In the genomic region with DNA sequence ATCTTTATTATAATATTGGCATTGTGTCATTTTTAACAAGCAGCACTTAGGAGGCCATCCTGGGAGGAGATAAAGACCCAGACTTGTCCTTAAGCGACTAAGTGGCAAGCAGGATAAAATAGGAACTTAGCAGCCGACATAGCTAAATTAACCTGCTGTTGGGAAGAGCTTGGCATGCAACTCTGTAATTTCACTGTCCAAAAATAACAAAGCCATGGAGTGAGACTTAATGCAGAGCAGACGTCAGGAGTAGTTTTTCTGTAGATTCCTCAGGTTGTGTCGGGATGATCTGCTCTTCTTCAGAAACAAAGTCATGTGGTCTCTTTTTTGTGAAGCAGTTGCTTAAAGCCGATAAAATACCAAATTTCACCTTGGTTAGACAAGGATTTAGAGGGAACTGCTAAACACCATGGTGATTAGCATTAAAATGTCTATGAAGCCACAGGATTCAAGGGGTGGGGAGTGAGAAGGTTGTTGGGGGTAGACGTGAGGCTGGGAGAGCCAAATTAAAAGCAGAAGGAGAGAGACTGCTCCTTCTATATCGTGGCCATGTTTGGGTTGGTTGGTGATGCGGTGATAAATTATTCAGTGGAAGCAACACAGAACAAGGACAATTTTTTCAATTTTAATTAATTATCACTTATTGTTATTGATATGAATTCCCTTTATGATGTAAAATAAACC, we compare ENCODE assay signal across 10 cellular contexts.
DNase-seq lines count a peak whose midpoint lies in the region; ATAC-seq and TF ChIP-seq lines count a peak whose summit lies in the region.
"Had no signal": no experiment of that assay in that cellular context is flagged by ENCODE, and none has a peak within 500 bp of the region (broad histone marks: within the 10 kb centered on the region; RNA-seq: fewer than 3 reads in every experiment).

No MANE protein-coding gene starts in this region.

- no peak overlapping the region for H3K4me3 ChIP-seq in A673 (ENCODE audit: low read depth, low read length, poor library complexity, severe bottlenecking)
- no peak overlapping the region for H3K4me3 ChIP-seq in astrocyte of the spinal cord (ENCODE audit: low read depth, low read length)
- H3K4me3 ChIP-seq in iPS-20b (ENCODE audit: low read length): peak overlapping the region; percentile 7; the same call in 1 of the 2 replicates
- H3K4me3 ChIP-seq in gastrocnemius medialis: no peak overlapping the region
- H3K4me3 ChIP-seq: esophagus squamous epithelium had no signal

- no peaks in the 10 kb centered on the region for H3K9me3 Mint-ChIP-seq in activated CD8-positive, alpha-beta T cell treated with anti-CD3 and anti-CD28 coated beads, Interleukin-2, amount 10 ng/mL, durations not matched to agents 7 days and 5 days (ENCODE audit: insufficient read depth)

- TF ChIP-seq POLR2A in gastrocnemius medialis (IDR thresholded peaks at IDR 0.05): no peak

- BruUV-seq in A673 (replicated peaks; lab: Mats Ljungman, UMichigan): no TSS peak

- H3K27ac Mint-ChIP-seq in activated CD8-positive, alpha-beta T cell treated with anti-CD3 and anti-CD28 coated beads, Interleukin-2, amount 10 ng/mL, durations not matched to agents 7 days and 5 days: no peak overlapping the region

- H3K4me3 Mint-ChIP-seq in activated CD8-positive, alpha-beta T cell treated with anti-CD3 and anti-CD28 coated beads, Interleukin-2, amount 10 ng/mL, durations not matched to agents 7 days and 5 days: no peak overlapping the region

- H3K27me3 ChIP-seq in A673 (replicated peaks; ENCODE audit: insufficient read depth, low read depth, low read length, poor library complexity): no peaks in the 10 kb centered on the region
- no peaks in the 10 kb centered on the region for H3K27me3 ChIP-seq in iPS-20b (ENCODE audit: insufficient read depth, low read length)
- no peaks in the 10 kb centered on the region for H3K27me3 ChIP-seq in gastrocnemius medialis
- H3K27me3 ChIP-seq: esophagus squamous epithelium had no signal

- no peaks in the 10 kb centered on the region for H3K4me1 Mint-ChIP-seq in activated CD8-positive, alpha-beta T cell treated with anti-CD3 and anti-CD28 coated beads, Interleukin-2, amount 10 ng/mL, durations not matched to agents 7 days and 5 days (ENCODE audit: low read depth)

- no peaks in the 10 kb centered on the region for H3K36me3 Mint-ChIP-seq in activated CD8-positive, alpha-beta T cell treated with anti-CD3 and anti-CD28 coated beads, Interleukin-2, amount 10 ng/mL, durations not matched to agents 7 days and 5 days (ENCODE audit: low read depth)

- peak overlapping the region; percentile 3 for H3K27ac ChIP-seq in A673 (ENCODE audit: low read depth, low read length, poor library complexity, severe bottlenecking)
- H3K27ac ChIP-seq in iPS-20b (ENCODE audit: low read length): peak overlapping the region; percentile 41
- H3K27ac ChIP-seq in gastrocnemius medialis: no peak overlapping the region

- CTCF ChIA-PET in A673 (lab: Charles Lee): no interaction called here
- CTCF ChIA-PET in activated CD8-positive, alpha-beta T cell treated with anti-CD3 and anti-CD28 coated beads, Interleukin-2, amount 10 ng/mL, durations not matched to agents 7 days and 5 days (lab: Charles Lee): no interaction called here

- H3K9ac ChIP-seq in iPS-20b (ENCODE audit: low read depth, low read length): peak overlapping the region; percentile 19; the same call in 1 of the 2 replicates

- H3K4me1 ChIP-seq in A673 (ENCODE audit: insufficient read depth, low read length, poor library complexity, severe bottlenecking): peaks cover 56% of the 10 kb centered on the region
- H3K4me1 ChIP-seq in iPS-20b (ENCODE audit: insufficient read depth, low read length): peaks cover 48% of the 10 kb centered on the region
- peaks cover 24 to 27% of the 10 kb centered on the region in 2 donors for H3K4me1 ChIP-seq in gastrocnemius medialis

- H3K36me3 ChIP-seq in A673 (ENCODE audit: insufficient read depth, low read length, poor library complexity, severe bottlenecking): no peaks in the 10 kb centered on the region
- no peaks in the 10 kb centered on the region for H3K36me3 ChIP-seq in iPS-20b (ENCODE audit: insufficient read depth, low read depth, low read length)
- H3K36me3 ChIP-seq in gastrocnemius medialis: no peaks in the 10 kb centered on the region
- H3K36me3 ChIP-seq: esophagus squamous epithelium had no signal

- intact Hi-C loops in A673 (cut with micrococcal nuclease; ENCODE audit: unreplicated experiment): loop anchor here (5.0 kb wide), 1 partner anchor 57 kb away; no protein-coding TSS in a partner anchor
- intact Hi-C loops in gastrocnemius medialis (cut with DNase I; ENCODE audit: low total_unique reads): no loop called here

- H3K27me3 Mint-ChIP-seq in activated CD8-positive, alpha-beta T cell treated with anti-CD3 and anti-CD28 coated beads, Interleukin-2, amount 10 ng/mL, durations not matched to agents 7 days and 5 days (ENCODE audit: low read depth): no peaks in the 10 kb centered on the region

- TF ChIP-seq CTCF in A673 (conservative IDR thresholded peaks at IDR 0.05; ENCODE audit: low read depth, low read length) (no peak), astrocyte of the spinal cord (IDR thresholded peaks at IDR 0.05; ENCODE audit: low read depth, low read length) (no peak), gastrocnemius medialis (IDR thresholded peaks at IDR 0.05 in 4 of 5, conservative IDR thresholded peaks at IDR 0.05 in 1 of 5) (no peak)

- H3K9me3 ChIP-seq in A673 (ENCODE audit: low read depth, low read length, poor library complexity, severe bottlenecking) (no peaks in the 10 kb centered on the region), iPS-20b (ENCODE audit: insufficient read depth, low read depth, low read length) (no peaks in the 10 kb centered on the region), gastrocnemius medialis (no peaks in the 10 kb centered on the region)
- H3K9me3 ChIP-seq: esophagus squamous epithelium had no signal

- POLR2A ChIA-PET in A673 (lab: Charles Lee; ENCODE audit: low non-redundant PET): no interaction called here
- POLR2A ChIA-PET in activated CD8-positive, alpha-beta T cell treated with anti-CD3 and anti-CD28 coated beads, Interleukin-2, amount 10 ng/mL, durations not matched to agents 7 days and 5 days (lab: Charles Lee): no interaction called here

- DNase-seq in A673 (ENCODE audit: low spot score) (peak; percentile 29), NAMALWA (ENCODE audit: low spot score) (peak; percentile 9), astrocyte of the spinal cord (ENCODE audit: low read depth, low spot score) (peak; percentile 74), gastrocnemius medialis (no peak), globus pallidus (ENCODE audit: low spot score) (no peak), SIG-M5 treated with dmso at 0.1 percent for 504 hours (lab: John Stamatoyannopoulos, UW; ENCODE audit: unreplicated experiment) (no peak)
- no peak for DNase-seq in activated CD8-positive, alpha-beta T cell treated with anti-CD3 and anti-CD28 coated beads, Interleukin-2, amount 10 ng/mL, durations not matched to agents 7 days and 5 days
- DNase-seq: activated CD4-positive, alpha-beta T cell treated with anti-CD3 and anti-CD28 coated beads, Interleukin-2, amount 50 U/mL, for 1 hour; esophagus squamous epithelium had no signal

- in situ Hi-C loops in astrocyte of the spinal cord (cut with HindIII; ENCODE audit: low sequenced_read_pairs) (no loop called here), gastrocnemius medialis (cut with MboI; ENCODE audit: low sequenced_read_pairs in 4 of 4) (no loop called here)

- no peak for ATAC-seq in gastrocnemius medialis
- no peak for ATAC-seq in activated CD8-positive, alpha-beta T cell treated with anti-CD3 and anti-CD28 coated beads, Interleukin-2, amount 10 ng/mL, durations not matched to agents 7 days and 5 days

Comparison
In these comparisons a context has a peak if more than half of its experiments do, and no peak if none do; other contexts are left out.
1. DNase-seq: peak in A673 (single experiment), NAMALWA (single experiment) and astrocyte of the spinal cord (single experiment); none in gastrocnemius medialis (0 of 2), activated CD8-positive, alpha-beta T cell treated with anti-CD3 and anti-CD28 coated beads, Interleukin-2, amount 10 ng/mL, durations not matched to agents 7 days and 5 days (single experiment), globus pallidus (single experiment) and SIG-M5 treated with dmso at 0.1 percent for 504 hours (single experiment).
2. H3K27ac ChIP-seq: peak in A673 (single experiment) and iPS-20b (single experiment); none in gastrocnemius medialis (0 of 4).